In genomic region chr10:102670871-102671434, GRCh38 we compare ENCODE assay signal across 21 cellular contexts. TPM values are rescaled to one million over a fixed set of nuclear protein-coding genes. Genes with fewer than 3 reads are reported as not detected.
DNase-seq lines count a peak whose midpoint lies in the region; ATAC-seq and TF ChIP-seq lines count a peak whose summit lies in the region.
"Had no signal": no experiment of that assay in that cellular context is flagged by ENCODE, and none has a peak within 500 bp of the region (broad histone marks: within the 10 kb centered on the region; RNA-seq: fewer than 3 reads in every experiment).

No MANE protein-coding gene starts in this region.

- H3K36me3 ChIP-seq in KOPT-K1 (ENCODE audit: insufficient read depth, low read length) (no peaks in the 10 kb centered on the region), body of pancreas (replicated peaks in 1 of 2; ENCODE audit: insufficient read depth in 1 of 2, low read depth in 2 of 2) (no peaks in the 10 kb centered on the region)
- H3K36me3 ChIP-seq: gastroesophageal sphincter, ovary, upper lobe of right lung had no signal

- peaks cover 43% of the 10 kb centered on the region for H3K4me1 ChIP-seq in body of pancreas

- H3K27me3 Mint-ChIP-seq in nephron (ENCODE audit: low read depth): no peaks in the 10 kb centered on the region
- H3K27me3 Mint-ChIP-seq: activated naive CD8-positive, alpha-beta T cell treated with anti-CD3 and anti-CD28 coated beads for 36 hours; stimulated activated memory B cell treated with anti-CD40 and anti-IgM and Interleukin-4, amounts not matched to agents 10 μg/mL and 1 μg/mL and 100 μg/mL, for 72 hours had no signal

- H3K9me3 ChIP-seq in KOPT-K1 (ENCODE audit: insufficient read depth, low read length, poor library complexity, severe bottlenecking) (no peaks in the 10 kb centered on the region), body of pancreas (no peaks in the 10 kb centered on the region)
- H3K9me3 ChIP-seq: gastroesophageal sphincter, ovary, upper lobe of right lung had no signal

- H3K4me3 Mint-ChIP-seq in nephron: peak overlapping the region; percentile 0 to 45 (median 25)
- H3K4me3 Mint-ChIP-seq: activated naive CD8-positive, alpha-beta T cell treated with anti-CD3 and anti-CD28 coated beads for 36 hours; immature natural killer cell; stimulated activated memory B cell treated with anti-CD40 and anti-IgM and Interleukin-4, amounts not matched to agents 10 μg/mL and 1 μg/mL and 100 μg/mL, for 72 hours had no signal

- ATAC-seq in body of pancreas (no peak), HG03439 (IDR thresholded peaks at IDR 0.05; ENCODE audit: unreplicated experiment) (no peak), HG03378 (IDR thresholded peaks at IDR 0.05; ENCODE audit: unreplicated experiment) (no peak)
- ATAC-seq: gastroesophageal sphincter; stimulated activated memory B cell treated with anti-CD40 and anti-IgM and Interleukin-4, amounts not matched to agents 10 μg/mL and 1 μg/mL and 100 μg/mL, for 72 hours; upper lobe of right lung had no signal

- peak overlapping the region; percentile 84 to 95 (median 92) for H3K27ac Mint-ChIP-seq in nephron
- H3K27ac Mint-ChIP-seq: activated naive CD8-positive, alpha-beta T cell treated with anti-CD3 and anti-CD28 coated beads for 36 hours; stimulated activated memory B cell treated with anti-CD40 and anti-IgM and Interleukin-4, amounts not matched to agents 10 μg/mL and 1 μg/mL and 100 μg/mL, for 72 hours had no signal

- peak; percentile 53 for DNase-seq in D341Med (ENCODE audit: low spot score)
- DNase-seq in body of pancreas: peak in 2 of 4 donors; percentile 46 to 63
- DNase-seq in activated naive CD4-positive, alpha-beta T cell treated with anti-CD3 and anti-CD28 coated beads, Interleukin-2, amount 50 U/mL, for 16 hours: no peak
- DNase-seq: activated CD4-positive, alpha-beta T cell treated with anti-CD3 and anti-CD28 coated beads for 4 hours; activated CD8-positive, alpha-beta memory T cell treated with anti-CD3 and anti-CD28 coated beads, Interleukin-2, amount 50 U/mL, for 48 hours; activated naive CD8-positive, alpha-beta T cell treated with anti-CD3 and anti-CD28 coated beads for 36 hours; central memory CD4-positive, alpha-beta T cell; DMS79 treated with DMSO at 0.1 percent for 48 hours; immature natural killer cell; KBM-7; NCI-H69; T-helper 2 cell had no signal

- no peak for TF ChIP-seq POLR2A in body of pancreas (IDR thresholded peaks at IDR 0.05)

- peaks cover 71% of the 10 kb centered on the region for H3K4me1 Mint-ChIP-seq in nephron

- intact Hi-C loops in body of pancreas (cut with DNase I): no loop called here

- TF ChIP-seq CTCF in body of pancreas (IDR thresholded peaks at IDR 0.05) (no peak), nephron (IDR thresholded peaks at IDR 0.05; ENCODE audit: unreplicated experiment in 3 of 3) (no peak)

- H3K4me3 ChIP-seq in body of pancreas: no peak overlapping the region
- H3K4me3 ChIP-seq: gastroesophageal sphincter, ovary, skin epidermis, upper lobe of right lung had no signal

- H3K9me3 Mint-ChIP-seq in nephron: no peaks in the 10 kb centered on the region
- H3K9me3 Mint-ChIP-seq: activated naive CD8-positive, alpha-beta T cell treated with anti-CD3 and anti-CD28 coated beads for 36 hours; immature natural killer cell; stimulated activated memory B cell treated with anti-CD40 and anti-IgM and Interleukin-4, amounts not matched to agents 10 μg/mL and 1 μg/mL and 100 μg/mL, for 72 hours had no signal

- no peaks in the 10 kb centered on the region for H3K36me3 Mint-ChIP-seq in nephron (ENCODE audit: low read depth)
- H3K36me3 Mint-ChIP-seq: activated naive CD8-positive, alpha-beta T cell treated with anti-CD3 and anti-CD28 coated beads for 36 hours; immature natural killer cell; stimulated activated memory B cell treated with anti-CD40 and anti-IgM and Interleukin-4, amounts not matched to agents 10 μg/mL and 1 μg/mL and 100 μg/mL, for 72 hours had no signal

- peak overlapping the region; percentile 23 for H3K27ac ChIP-seq in KOPT-K1 (ENCODE audit: low read depth, low read length, poor library complexity, severe bottlenecking)
- H3K27ac ChIP-seq in body of pancreas: peak overlapping the region; percentile 86 to 95 (median 94)
- H3K27ac ChIP-seq: ovary, upper lobe of right lung had no signal

- WGBS in body of pancreas, 2 donors: 39 to 41% methylated on average over 6 of the region's 6 CpGs

- no peaks in the 10 kb centered on the region for H3K27me3 ChIP-seq in body of pancreas
- H3K27me3 ChIP-seq: gastroesophageal sphincter, ovary, upper lobe of right lung had no signal

RNA-seq across cellular contexts. Expression of gene TRIM8, which starts 26.7 kb away (rescaled TPM):
- total RNA-seq in body of pancreas: 100 to 1,000 TPM; 121 to 156 TPM

RNA-seq across cellular contexts. Expression of gene ARL3, which starts 43.2 kb away (rescaled TPM):
- total RNA-seq in body of pancreas: 1 to 10 TPM; 1.8 to 4.0 TPM

RNA-seq across cellular contexts. Expression of gene SFXN2, which starts 43.5 kb away (rescaled TPM):
- 1 to 10 TPM; 2.1 to 7.3 TPM for total RNA-seq in body of pancreas
